In the genomic region with DNA sequence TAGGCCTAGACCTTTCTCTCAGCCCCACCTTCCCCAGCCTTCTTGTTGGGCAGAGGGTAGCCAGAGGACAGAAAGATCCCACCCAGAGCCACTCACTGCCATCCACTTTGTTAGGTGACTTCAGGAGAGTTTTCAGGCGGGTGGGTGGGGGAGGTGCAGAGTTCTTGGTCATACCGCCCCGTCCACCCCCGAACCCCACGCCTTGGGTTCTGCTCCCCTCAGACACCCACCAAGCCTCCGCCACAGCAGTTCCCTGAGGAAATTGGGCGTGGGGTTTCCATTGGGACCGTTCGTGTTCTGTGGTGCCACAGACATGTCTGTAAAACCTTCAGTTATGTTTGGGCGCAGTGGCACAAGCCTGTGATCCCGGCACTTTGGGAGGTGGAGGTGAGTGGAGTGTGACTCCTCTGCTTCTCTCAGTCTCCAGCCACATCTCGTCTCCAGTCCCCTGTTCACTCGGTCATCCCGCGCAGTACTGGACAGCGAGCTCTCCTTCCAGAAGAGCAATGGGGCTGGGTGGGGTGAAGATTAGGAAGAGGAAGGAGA, we compare ENCODE assay signal across 8 cellular contexts. TPM values are rescaled to one million over a fixed set of nuclear protein-coding genes. Genes with fewer than 3 reads are reported as not detected.
DNase-seq lines count a peak whose midpoint lies in the region; ATAC-seq and TF ChIP-seq lines count a peak whose summit lies in the region.

No MANE protein-coding gene starts in this region.

- TF ChIP-seq CTCF in Calu3 (IDR thresholded peaks at IDR 0.05; ENCODE audit: unreplicated experiment), result peak; percentile 7
- no peak for TF ChIP-seq CTCF in RWPE1 (conservative IDR thresholded peaks at IDR 0.05; ENCODE audit: low read depth)
- TF ChIP-seq CTCF in epithelial cell of proximal tubule (conservative IDR thresholded peaks at IDR 0.05; ENCODE audit: low read depth, low read length), result no peak
- TF ChIP-seq CTCF in parathyroid adenoma (IDR thresholded peaks at IDR 0.05), result no peak

- peak overlapping the region; percentile 90 for H3K4me2 ChIP-seq in parathyroid adenoma (ENCODE audit: low read length)

- CTCF ChIA-PET in Calu3 (lab: Charles Lee) (no interaction called here), RWPE1 (lab: Yijun Ruan, JAX) (interaction anchor here (0.5 kb wide), 1 partner anchor 52 kb away, joined by 3 read pairs; no protein-coding TSS in a partner anchor)

- peaks cover 17% of the 10 kb centered on the region for H3K4me1 ChIP-seq in parathyroid adenoma

- BruUV-seq in Calu3 (replicated peaks; lab: Mats Ljungman, UMichigan), result no TSS peak

- H2AFZ ChIP-seq in parathyroid adenoma, result no peak overlapping the region

- H3K27me3 Mint-ChIP-seq in Calu3 (ENCODE audit: unreplicated experiment), result no peaks in the 10 kb centered on the region

- H3K4me3 ChIP-seq in epithelial cell of proximal tubule (ENCODE audit: low read depth, low read length), result peak overlapping the region; percentile 86
- peak overlapping the region; percentile 94 for H3K4me3 ChIP-seq in parathyroid adenoma (ENCODE audit: low read depth, low read length)

- no peaks in the 10 kb centered on the region for H3K36me3 ChIP-seq in parathyroid adenoma (ENCODE audit: control insufficient read depth, insufficient read depth, low read length)

- no peak overlapping the region for H3K9ac ChIP-seq in parathyroid adenoma

- peaks cover 66% of the 10 kb centered on the region for H3K36me3 Mint-ChIP-seq in Calu3 (ENCODE audit: insufficient read depth, unreplicated experiment)

- no peak for ATAC-seq in GM18517 (IDR thresholded peaks at IDR 0.05; ENCODE audit: unreplicated experiment)

- DNase-seq in Calu3, result no peak
- DNase-seq in RWPE1 (ENCODE audit: low spot score), result no peak
- DNase-seq in epithelial cell of proximal tubule (ENCODE audit: low read depth), result no peak
- DNase-seq in NK-92 (lab: John Stamatoyannopoulos, UW; ENCODE audit: unreplicated experiment), result no peak
- no peak for DNase-seq in HCEC 1CT
- DNase-seq in LoVo (ENCODE audit: low spot score), result no peak

- POLR2A ChIA-PET in RWPE1 (lab: Yijun Ruan, JAX; ENCODE audit: low non-redundant PET), result no interaction called here

- H3K27ac ChIP-seq in RWPE1 (peak overlapping the region; percentile 96), parathyroid adenoma (peak overlapping the region; percentile 96)

- H3K4me3 Mint-ChIP-seq in Calu3 (ENCODE audit: low read depth, unreplicated experiment), result peak overlapping the region; percentile 92

- peaks cover 5% of the 10 kb centered on the region for H3K79me2 ChIP-seq in parathyroid adenoma

- H3K9me3 Mint-ChIP-seq in Calu3 (ENCODE audit: low read depth, unreplicated experiment), result peaks cover 6% of the 10 kb centered on the region

- no peaks in the 10 kb centered on the region for H3K9me3 ChIP-seq in parathyroid adenoma (ENCODE audit: control insufficient read depth, low read length)

- H3K27me3 ChIP-seq in parathyroid adenoma (ENCODE audit: control insufficient read depth, insufficient read depth, low read length), result no peaks in the 10 kb centered on the region

- H3K27ac Mint-ChIP-seq in Calu3 (ENCODE audit: unreplicated experiment), result peak overlapping the region; percentile 98

- intact Hi-C loops in Calu3 (cut with micrococcal nuclease; ENCODE audit: unreplicated experiment), result no loop called here

- H3K4me1 Mint-ChIP-seq in Calu3 (ENCODE audit: low read depth, unreplicated experiment), result peaks cover 24% of the 10 kb centered on the region

RNA-seq across cellular contexts. Expression of a gene that starts 1.5 kb away (rescaled TPM):
- 669 and 679 TPM in 2 replicates for total RNA-seq in Calu3 (2022)
- 901 and 1,073 TPM in 2 replicates for total RNA-seq in epithelial cell of proximal tubule

RNA-seq across cellular contexts. Expression of a gene that starts 38.0 kb away (rescaled TPM):
- 18.9 and 32.8 TPM in 2 replicates for total RNA-seq in Calu3 (2022)
- total RNA-seq in epithelial cell of proximal tubule, result 13.1 and 14.3 TPM in 2 replicates

RNA-seq across cellular contexts. Expression of a gene that starts 56.9 kb away (rescaled TPM):
- total RNA-seq in Calu3 (2022) (2.9 and 3.7 TPM in 2 replicates), epithelial cell of proximal tubule (0.12 and 2.3 TPM in 2 replicates)
